26 cellular contexts compared by ENCODE assay signal in the genomic region with DNA sequence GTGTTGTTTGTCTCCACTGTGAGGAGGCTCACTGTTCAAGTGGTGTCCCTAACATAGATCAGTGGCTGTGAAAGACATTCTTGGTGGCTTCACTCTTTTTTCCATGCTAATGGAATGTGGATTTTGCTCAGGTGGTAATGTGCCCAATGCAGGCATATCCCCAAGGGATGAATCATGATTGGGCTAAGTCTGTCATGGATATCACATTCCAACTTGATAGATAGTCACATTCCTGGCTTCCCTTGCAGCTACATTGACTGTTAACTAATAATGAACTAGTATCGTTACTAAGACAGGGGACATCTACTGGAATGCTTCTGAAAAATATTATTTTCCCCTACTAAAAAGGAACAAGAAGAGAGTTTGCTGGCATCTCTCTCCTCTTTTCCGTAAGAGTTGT.
"Had no signal": no experiment of that assay in that cellular context is flagged by ENCODE, and none has a peak within 500 bp of the region (broad histone marks: within the 10 kb centered on the region; RNA-seq: fewer than 3 reads in every experiment).

No MANE protein-coding gene starts in this region.

- H3K4me3 ChIP-seq: stomach, suprapubic skin, testis, thoracic aorta, thyroid gland, tibial artery, tibial nerve, transverse colon, upper lobe of left lung, upper lobe of right lung, uterus, vagina had no signal

- H3K27ac ChIP-seq: stomach, suprapubic skin, testis, thoracic aorta, thyroid gland, tibial artery, tibial nerve, transverse colon, upper lobe of left lung, upper lobe of right lung, uterus, vagina had no signal

- H3K36me3 ChIP-seq: stomach, suprapubic skin, thoracic aorta, thyroid gland, tibial artery, tibial nerve, transverse colon, upper lobe of left lung, upper lobe of right lung, uterus, vagina had no signal

- H3K27me3 ChIP-seq: stomach, suprapubic skin, testis, thyroid gland, tibial nerve, transverse colon, upper lobe of left lung, upper lobe of right lung, uterus, vagina had no signal

- DNase-seq: stimulated activated CD4-positive, alpha-beta T cell treated with anti-CD3 and anti-CD28 coated beads, Interleukin-2, amount 100 ng/mL, for 24 hours; stimulated activated CD4-positive, alpha-beta T cell treated with anti-CD3 and anti-CD28 coated beads, Interleukin-4, amount 100 ng/mL, for 1 hour; stimulated activated CD4-positive, alpha-beta T cell treated with anti-CD3 and anti-CD28 coated beads, Interleukin-4, amount 100 ng/mL, for 24 hours; stimulated activated CD4-positive, alpha-beta T cell treated with anti-CD3 and anti-CD28 coated beads, Interleukin-4, amount 100 ng/mL, for 4 hours; stimulated activated CD8-positive, alpha-beta memory T cell treated with anti-CD3 and anti-CD28 coated beads, Interleukin-4, amount 100 ng/mL, for 48 hours; stimulated activated naive B cell treated with anti-CD40 and anti-IgM and Interleukin-4, amounts not matched to agents 10 μg/mL and 1 μg/mL and 100 μg/mL, for 72 hours; stimulated activated naive CD4-positive, alpha-beta T cell; stimulated activated naive CD4-positive, alpha-beta T cell treated with Interleukin-2 at 50 U/mL for 16 hours; stimulated activated naive CD8-positive, alpha-beta T cell treated with anti-CD3 and anti-CD28 coated beads, Interleukin-15, amount 100 ng/mL, for 72 hours; stimulated activated naive CD8-positive, alpha-beta T cell treated with anti-CD3 and anti-CD28 coated beads, Interleukin-15, Interleukin-2, amounts not matched to agents 100 U/mL and 50 U/mL, for 24 hours; stomach; substantia nigra; testis; thyroid gland; tibial artery; transverse colon; trophoblast cell; upper lobe of left lung; upper lobe of right lung; uterus had no signal

- H3K4me1 ChIP-seq: stomach, suprapubic skin, testis, thyroid gland, tibial artery, tibial nerve, transverse colon, upper lobe of left lung, upper lobe of right lung, uterus, vagina had no signal

- ATAC-seq: stimulated activated effector memory CD8-positive, alpha-beta T cell treated with anti-CD3 and anti-CD28 coated beads, Interleukin-12 subunit alpha, Interleukin-12 subunit beta, amount 100 ng/mL, for 72 hours; stimulated activated memory B cell treated with anti-CD40 and anti-IgM and Interleukin-4, amounts not matched to agents 10 μg/mL and 1 μg/mL and 100 μg/mL, for 72 hours; stimulated activated naive B cell treated with anti-CD40 and anti-IgM and Interleukin-4, amounts not matched to agents 10 μg/mL and 1 μg/mL and 100 μg/mL, for 72 hours; stimulated activated naive CD8-positive, alpha-beta T cell treated with anti-CD3 and anti-CD28 coated beads, Interleukin-15, amount 100 ng/mL, for 72 hours; stimulated activated naive CD8-positive, alpha-beta T cell treated with anti-CD3 and anti-CD28 coated beads, Interleukin-15, Interleukin-2, amounts not matched to agents 100 U/mL and 50 U/mL, for 24 hours; upper lobe of right lung had no signal

- H3K9me3 ChIP-seq: testis, thoracic aorta, thyroid gland, transverse colon, upper lobe of right lung, uterus, vagina had no signal
